ENCODE assay signal across 1 cellular context in genomic region chr3:73086071-73086494, GRCh38.
TF ChIP-seq lines count a peak whose summit lies in the region.

No MANE protein-coding gene starts in this region.

TF ChIP-seq in SK-N-SH treated with all-trans-retinoic acid at 6 μM for 48 hours, 23 proteins besides CTCF, POLR2A, EP300 and RAD21 (continued from another document):
- TF ChIP-seq PATZ1 (CRISPR knock-in tag; IDR thresholded peaks at IDR 0.05; ENCODE audit: borderline replicate concordance): no peak
